8 cellular contexts compared by ENCODE assay signal in the genomic region with DNA sequence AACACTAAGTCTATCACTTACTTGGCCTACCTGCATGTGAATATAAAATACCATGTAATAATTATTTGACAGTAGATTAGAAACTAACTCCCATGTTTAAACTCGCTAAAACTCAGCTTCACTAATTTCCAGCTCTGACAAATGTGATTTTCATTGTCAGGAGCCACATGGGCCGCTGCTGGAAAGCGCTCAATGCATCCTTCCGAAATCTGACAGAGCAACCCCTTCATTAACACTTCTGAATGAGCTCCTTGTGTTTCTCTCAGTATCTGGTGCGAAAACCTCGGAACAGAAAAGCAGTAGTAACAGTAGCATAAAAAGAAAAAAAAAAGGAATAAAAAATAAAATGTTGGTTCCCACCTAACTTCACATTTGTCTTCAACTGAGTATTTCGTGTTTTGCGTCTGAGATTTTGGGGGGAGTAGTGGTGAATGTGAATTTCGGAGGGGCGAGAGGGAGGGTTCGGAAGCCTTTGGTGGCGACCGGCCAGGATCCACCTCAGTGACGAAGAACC. TPM values are rescaled to one million over a fixed set of nuclear protein-coding genes. Genes with fewer than 3 reads are reported as not detected.
DNase-seq lines count a peak whose midpoint lies in the region; ATAC-seq and TF ChIP-seq lines count a peak whose summit lies in the region.

No MANE protein-coding gene starts in this region.

- no peak for ATAC-seq in GM18873 (IDR thresholded peaks at IDR 0.05; ENCODE audit: low FRiP score, unreplicated experiment)

- H3K27me3 Mint-ChIP-seq in T-helper 2 cell treated with Interferon-gamma antibody and Interleukin-4, amounts not matched to agents 5 μg/mL and 100 μg/mL, for 36 hours (ENCODE audit: low read depth): no peaks in the 10 kb centered on the region

- peak overlapping the region; percentile 91 for H3K27ac Mint-ChIP-seq in T-helper 2 cell treated with Interferon-gamma antibody and Interleukin-4, amounts not matched to agents 5 μg/mL and 100 μg/mL, for 36 hours

- TF ChIP-seq CTCF in foreskin fibroblast (IDR thresholded peaks at IDR 0.05; ENCODE audit: low read depth, low read length): no peak

- intact Hi-C loops in posterior cingulate gyrus (cut with DNase I): loop anchor here (2.0 to 10.0 kb wide), 3 partner anchors 64 to 203 kb away; partner anchors contain the start of genes KBTBD4, NDUFS3 and NUP160

- DNase-seq in NCI-H748 (lab: John Stamatoyannopoulos, UW; ENCODE audit: unreplicated experiment) (peak; percentile 17), NCI-H748 treated with DMSO at 0.1 percent for 48 hours (lab: John Stamatoyannopoulos, UW) (no peak), foreskin fibroblast (peak in 1 of 2 donors; percentile 17), posterior cingulate gyrus (peak in 7 of 10 donors; percentile 14 to 90 (median 37)), ureter (ENCODE audit: low spot score) (no peak)
- no peak for DNase-seq in T-helper 2 cell treated with Interferon-gamma antibody and Interleukin-4, amounts not matched to agents 5 μg/mL and 100 μg/mL, for 36 hours (ENCODE audit: low spot score)
- no peak for DNase-seq in stimulated activated CD4-positive, alpha-beta T cell treated with anti-CD3 and anti-CD28 coated beads, Interleukin-4, amount 100 ng/mL, for 24 hours

- H3K9me3 Mint-ChIP-seq in T-helper 2 cell treated with Interferon-gamma antibody and Interleukin-4, amounts not matched to agents 5 μg/mL and 100 μg/mL, for 36 hours: no peaks in the 10 kb centered on the region

- H3K4me1 Mint-ChIP-seq in T-helper 2 cell treated with Interferon-gamma antibody and Interleukin-4, amounts not matched to agents 5 μg/mL and 100 μg/mL, for 36 hours (ENCODE audit: low read depth): peaks cover 17% of the 10 kb centered on the region

- H3K4me3 Mint-ChIP-seq in T-helper 2 cell treated with Interferon-gamma antibody and Interleukin-4, amounts not matched to agents 5 μg/mL and 100 μg/mL, for 36 hours: peak overlapping the region; percentile 90

- peak overlapping the region; percentile 91 to 97 for H3K4me3 ChIP-seq in foreskin fibroblast (ENCODE audit: low read depth in 1 of 2, low read length in 2 of 2)

- H3K36me3 Mint-ChIP-seq in T-helper 2 cell treated with Interferon-gamma antibody and Interleukin-4, amounts not matched to agents 5 μg/mL and 100 μg/mL, for 36 hours (ENCODE audit: low read depth): peaks cover 19% of the 10 kb centered on the region

RNA-seq across cellular contexts. Expression of gene MTCH2, which starts 0.7 kb away (rescaled TPM):
- 70.7 TPM for total RNA-seq in ureter

RNA-seq across cellular contexts. Expression of gene C1QTNF4, which starts 47.4 kb away (rescaled TPM):
- total RNA-seq in ureter: 1.4 TPM

RNA-seq across cellular contexts. Expression of gene FAM180B, which starts 55.2 kb away (rescaled TPM):
- total RNA-seq in ureter: 0.29 TPM

Comparison
In these comparisons a context has a peak if more than half of its experiments do, and no peak if none do; other contexts are left out.
1. DNase-seq: peak in NCI-H748 (single experiment) and posterior cingulate gyrus (7 of 10); none in NCI-H748 treated with DMSO at 0.1 percent for 48 hours (single experiment), T-helper 2 cell treated with Interferon-gamma antibody and Interleukin-4, amounts not matched to agents 5 μg/mL and 100 μg/mL, for 36 hours (single experiment), stimulated activated CD4-positive, alpha-beta T cell treated with anti-CD3 and anti-CD28 coated beads, Interleukin-4, amount 100 ng/mL, for 24 hours (single experiment) and ureter (single experiment).